In the genomic region with DNA sequence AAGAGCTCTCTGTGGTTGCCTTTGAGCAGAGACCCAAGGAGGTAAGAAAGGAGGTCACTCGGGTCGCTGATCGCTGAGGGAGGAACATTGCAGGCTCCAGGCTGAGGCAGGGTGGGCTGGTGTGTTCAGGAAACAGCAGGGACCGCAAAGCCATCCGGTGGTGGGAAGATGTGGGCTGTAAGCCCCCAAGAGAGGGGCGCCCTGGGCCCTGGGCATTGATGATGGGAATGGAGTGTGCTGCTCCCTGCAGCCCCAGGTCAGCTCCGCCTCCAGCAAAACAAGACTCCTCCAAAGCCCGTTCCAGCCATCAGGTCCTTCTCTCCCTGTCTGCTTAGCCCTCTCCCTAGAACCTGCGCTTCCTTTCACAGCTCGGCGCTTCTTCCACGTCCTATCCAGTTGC, we compare ENCODE assay signal across 19 cellular contexts.
A peak's percentile ranks its signal among the peaks of the same experiment; 100 is the strongest.
DNase-seq lines count a peak whose midpoint lies in the region; ATAC-seq and TF ChIP-seq lines count a peak whose summit lies in the region.
"Had no signal": no experiment of that assay in that cellular context is flagged by ENCODE, and none has a peak within 500 bp of the region (broad histone marks: within the 10 kb centered on the region; RNA-seq: fewer than 3 reads in every experiment).

No MANE protein-coding gene starts in this region.

- no peak overlapping the region for H3K23ac ChIP-seq in mesendoderm (ENCODE audit: low read length)

- no peak for ATAC-seq in GM21529 (IDR thresholded peaks at IDR 0.05; ENCODE audit: unreplicated experiment)

- H3K36me3 ChIP-seq in mesendoderm (ENCODE audit: control insufficient read depth, insufficient read depth, low read length) = no peaks in the 10 kb centered on the region
- H3K36me3 ChIP-seq in transverse colon = no peaks in the 10 kb centered on the region
- H3K36me3 ChIP-seq: neutrophil had no signal

- H3K4me1 ChIP-seq in mesendoderm (ENCODE audit: control insufficient read depth, low read depth, low read length) = no peaks in the 10 kb centered on the region
- H3K4me1 ChIP-seq in transverse colon = peaks cover 9 to 28% (median 19%) of the 10 kb centered on the region in 4 donors

- no peak overlapping the region for H3K4me3 ChIP-seq in Jurkat, Clone E6-1 (ENCODE audit: low read length)
- H3K4me3 ChIP-seq in mesendoderm (ENCODE audit: low read length) = no peak overlapping the region
- H3K4me3 ChIP-seq in transverse colon = no peak overlapping the region
- H3K4me3 ChIP-seq: SJCRH30 had no signal

- no peak overlapping the region for H3K27ac ChIP-seq in mesendoderm (ENCODE audit: low read depth, low read length)
- H3K27ac ChIP-seq in transverse colon = peak overlapping the region in 3 of 4 donors; percentile 84 to 93 (median 85)
- H3K27ac ChIP-seq: neutrophil, SJCRH30 had no signal

- H4K5ac ChIP-seq in mesendoderm (ENCODE audit: low read length) = no peak overlapping the region

- H3K4me1 Mint-ChIP-seq in activated naive CD8-positive, alpha-beta T cell treated with anti-CD3 and anti-CD28 coated beads for 36 hours = peaks cover 18% of the 10 kb centered on the region
- H3K4me1 Mint-ChIP-seq in mesothelial cell of epicardium = peaks cover 22% of the 10 kb centered on the region

- peaks cover 9% of the 10 kb centered on the region for H3K27me3 Mint-ChIP-seq in activated naive CD8-positive, alpha-beta T cell treated with anti-CD3 and anti-CD28 coated beads for 36 hours
- no peaks in the 10 kb centered on the region for H3K27me3 Mint-ChIP-seq in mesothelial cell of epicardium (ENCODE audit: low read depth)

- H4K8ac ChIP-seq in mesendoderm (ENCODE audit: low read depth, low read length) = no peak overlapping the region

- TF ChIP-seq POLR2A in transverse colon (IDR thresholded peaks at IDR 0.05) = no peak

- no peak overlapping the region for H3K4me2 ChIP-seq in mesendoderm (ENCODE audit: low read length)

- H3K9ac ChIP-seq in mesendoderm (ENCODE audit: low read length) = no peak overlapping the region

- no peak for TF ChIP-seq EP300 in transverse colon (IDR thresholded peaks at IDR 0.05; ENCODE audit: low read depth)

- H3K4me3 Mint-ChIP-seq in activated naive CD8-positive, alpha-beta T cell treated with anti-CD3 and anti-CD28 coated beads for 36 hours = no peak overlapping the region
- no peak overlapping the region for H3K4me3 Mint-ChIP-seq in mesothelial cell of epicardium

- no peak overlapping the region for H3K27ac Mint-ChIP-seq in activated naive CD8-positive, alpha-beta T cell treated with anti-CD3 and anti-CD28 coated beads for 36 hours
- H3K27ac Mint-ChIP-seq in mesothelial cell of epicardium = no peak overlapping the region

- peak; percentile 15 for DNase-seq in Jurkat, Clone E6-1 (ENCODE audit: low read depth, low spot score)
- DNase-seq in activated naive CD8-positive, alpha-beta T cell treated with anti-CD3 and anti-CD28 coated beads for 36 hours = peak; percentile 9
- DNase-seq in mesendoderm = no peak
- DNase-seq in transverse colon = no peak
- DNase-seq in mesothelial cell of epicardium (ENCODE audit: low spot score in 2 of 2, unreplicated experiment in 2 of 2) = no peak
- no peak for DNase-seq in NCI-H146 treated with DMSO at 0.1 percent for 48 hours (lab: John Stamatoyannopoulos, UW; ENCODE audit: unreplicated experiment)
- DNase-seq: activated CD4-positive, CD25-positive, alpha-beta regulatory T cell treated with anti-CD3 and anti-CD28 coated beads, Interleukin-2, amount 50 U/mL, for 72 hours; activated effector memory CD4-positive, alpha-beta T cell treated with Interleukin-2 at 50 U/mL for 16 hours; amniotic stem cell; COR-L47; foreskin melanocyte; GOT3; Karpas-422; NCI-H1105; NCI-H526 treated with DMSO at 0.1 percent for 48 hours; SJCRH30; T-helper 2 cell had no signal

- H3K27me3 ChIP-seq in mesendoderm (ENCODE audit: insufficient read depth, low read length, poor library complexity) (no peaks in the 10 kb centered on the region), transverse colon (no peaks in the 10 kb centered on the region)
- H3K27me3 ChIP-seq: SJCRH30 had no signal

- H3K18ac ChIP-seq in mesendoderm (ENCODE audit: low read length) = no peak overlapping the region

- peaks cover 6% of the 10 kb centered on the region for H3K36me3 Mint-ChIP-seq in activated naive CD8-positive, alpha-beta T cell treated with anti-CD3 and anti-CD28 coated beads for 36 hours
- H3K36me3 Mint-ChIP-seq in mesothelial cell of epicardium = peaks cover 21% of the 10 kb centered on the region

- no peak overlapping the region for H2BK5ac ChIP-seq in mesendoderm (ENCODE audit: low read length)

- WGBS in mesendoderm (ENCODE audit: extremely low coverage, insufficient coverage, low lambda C conversion rate) = no CpG with 5 or more reads among the region's 12 CpGs
- 33 to 80% methylated on average over 3 to 12 of the region's 12 CpGs for WGBS in transverse colon (ENCODE audit: low coverage in 1 of 2), 2 donors

- no peak for TF ChIP-seq CTCF in transverse colon (IDR thresholded peaks at IDR 0.05)
- TF ChIP-seq CTCF in mesothelial cell of epicardium (IDR thresholded peaks at IDR 0.05; ENCODE audit: unreplicated experiment) = no peak

- no peak overlapping the region for H2BK15ac ChIP-seq in mesendoderm (replicated peaks; ENCODE audit: low read depth)

- no peaks in the 10 kb centered on the region for H3K79me1 ChIP-seq in mesendoderm (ENCODE audit: low read length)

- H3K79me2 ChIP-seq in mesendoderm (ENCODE audit: control insufficient read depth, insufficient read depth, low read length) = no peaks in the 10 kb centered on the region

- H3K9me3 ChIP-seq in transverse colon = no peaks in the 10 kb centered on the region
- H3K9me3 ChIP-seq: neutrophil had no signal

- in situ Hi-C loops in transverse colon (cut with MboI; ENCODE audit: low pct_ligation_motif_present in 1 of 4, low pct_unique_long_range_greater_than_20kb in 1 of 4, low sequenced_read_pairs in 3 of 4) = no loop called here

- no peak overlapping the region for H2AK5ac ChIP-seq in mesendoderm (ENCODE audit: low read length)

- no peak overlapping the region for H3K4ac ChIP-seq in mesendoderm (ENCODE audit: low read depth, low read length)

- H3K56ac ChIP-seq in mesendoderm (ENCODE audit: low read length) = peak overlapping the region; percentile 15

- H3K9me3 Mint-ChIP-seq in activated naive CD8-positive, alpha-beta T cell treated with anti-CD3 and anti-CD28 coated beads for 36 hours = peaks cover 5% of the 10 kb centered on the region
- H3K9me3 Mint-ChIP-seq in mesothelial cell of epicardium = peaks cover 27% of the 10 kb centered on the region

- H2BK120ac ChIP-seq in mesendoderm (ENCODE audit: low read depth, low read length) = no peak overlapping the region

- intact Hi-C loops in transverse colon (cut with DNase I; ENCODE audit: low total_unique reads) = loop anchor here (5.0 kb wide), 1 partner anchor 87 kb away; no protein-coding TSS in a partner anchor

Comparison
In these comparisons a context has a peak if more than half of its experiments do, and no peak if none do; other contexts are left out.
1. DNase-seq: peak in Jurkat, Clone E6-1 (single experiment) and activated naive CD8-positive, alpha-beta T cell treated with anti-CD3 and anti-CD28 coated beads for 36 hours (single experiment); none in mesendoderm (single experiment), transverse colon (single experiment), mesothelial cell of epicardium (0 of 2) and NCI-H146 treated with DMSO at 0.1 percent for 48 hours (single experiment).